ENCODE assay signal across 8 cellular contexts in the genomic region with DNA sequence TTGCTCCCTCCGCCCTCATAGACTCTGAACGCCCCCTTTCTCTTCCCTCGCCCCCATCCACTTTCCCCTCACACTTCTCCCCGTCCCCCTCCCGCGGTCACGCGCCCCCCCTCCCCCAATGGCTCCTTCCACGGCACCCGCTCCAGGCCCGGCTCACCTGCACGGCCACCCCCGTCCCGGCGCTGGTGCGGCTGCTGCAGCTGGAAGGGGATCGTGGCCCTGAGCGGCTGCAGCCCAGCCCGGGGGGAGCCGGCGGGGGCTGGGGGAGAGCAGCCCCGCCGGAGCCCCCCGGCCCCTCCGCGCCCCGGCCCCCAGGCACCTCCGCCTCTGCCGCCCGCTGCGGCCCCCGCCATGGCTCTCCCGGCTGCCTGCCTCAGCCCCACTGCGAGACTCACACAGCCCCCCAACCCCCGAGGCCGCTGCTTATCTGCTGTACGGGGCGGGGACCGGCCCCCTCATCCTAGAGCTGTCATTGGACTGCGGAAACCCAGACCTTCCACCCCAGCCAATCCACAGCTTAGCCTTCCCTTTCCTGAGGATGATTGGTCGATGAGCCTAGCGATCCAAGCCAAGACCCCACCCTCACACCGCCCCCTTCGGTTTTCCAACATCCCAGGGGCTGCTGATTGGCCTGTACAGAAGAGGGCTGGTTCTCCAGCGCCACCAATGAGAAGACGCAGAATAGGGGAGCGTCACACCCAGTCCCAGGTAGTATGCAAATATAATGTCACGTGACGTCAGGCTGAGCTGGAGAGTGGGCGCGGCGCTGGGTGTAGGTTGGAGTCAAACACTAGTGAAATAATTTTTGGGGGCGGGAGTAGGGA. TPM values are rescaled to one million over a fixed set of nuclear protein-coding genes. Genes with fewer than 3 reads are reported as not detected.
DNase-seq lines count a peak whose midpoint lies in the region; ATAC-seq, FAIRE-seq and TF ChIP-seq lines count a peak whose summit lies in the region.

A gene with protein sequence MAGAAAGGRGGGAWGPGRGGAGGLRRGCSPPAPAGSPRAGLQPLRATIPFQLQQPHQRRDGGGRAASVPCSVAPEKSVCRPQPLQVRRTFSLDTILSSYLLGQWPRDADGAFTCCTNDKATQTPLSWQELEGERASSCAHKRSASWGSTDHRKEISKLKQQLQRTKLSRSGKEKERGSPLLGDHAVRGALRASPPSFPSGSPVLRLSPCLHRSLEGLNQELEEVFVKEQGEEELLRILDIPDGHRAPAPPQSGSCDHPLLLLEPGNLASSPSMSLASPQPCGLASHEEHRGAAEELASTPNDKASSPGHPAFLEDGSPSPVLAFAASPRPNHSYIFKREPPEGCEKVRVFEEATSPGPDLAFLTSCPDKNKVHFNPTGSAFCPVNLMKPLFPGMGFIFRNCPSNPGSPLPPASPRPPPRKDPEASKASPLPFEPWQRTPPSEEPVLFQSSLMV (minus strand): TSS at position 397 of the 824 bp plus-strand sequence. CDS start 44 bp downstream, at position 353.

- FAIRE-seq in GM19239 (lab: Jason Lieb, UNC) = peak; percentile 99

- H3K4me1 ChIP-seq in BE2C = no peaks in the 10 kb centered on the region

- no peak for TF ChIP-seq CTCF in BE2C (IDR thresholded peaks at IDR 0.05; ENCODE audit: low read depth, low read length)
- no peak for TF ChIP-seq CTCF in choroid plexus epithelial cell (conservative IDR thresholded peaks at IDR 0.05; ENCODE audit: low read depth, low read length)

- peak within 1 kb of the TSS; percentile 80 for H3K4me3 ChIP-seq in BE2C (ENCODE audit: low read depth, low read length)
- H3K4me3 ChIP-seq in choroid plexus epithelial cell (ENCODE audit: low read depth, low read length) = peak within 1 kb of the TSS; percentile 65

- ATAC-seq in HG03442 (IDR thresholded peaks at IDR 0.05; ENCODE audit: unreplicated experiment) = peak; percentile 91

- H3K9me3 ChIP-seq in BE2C = no peaks in the 10 kb centered on the region

- H3K36me3 ChIP-seq in BE2C = no peaks in the 10 kb centered on the region

- H3K27me3 ChIP-seq in BE2C = no peaks in the 10 kb centered on the region; the same call in 1 of the 2 replicates

- DNase-seq in BE2C = peak; percentile 98
- peak; percentile 97 for DNase-seq in GM19239 (ENCODE audit: insufficient read length, low spot score)
- peak; percentile 99 to 100 for DNase-seq in NCI-H524 (lab: John Stamatoyannopoulos, UW)
- peak; percentile 90 for DNase-seq in activated CD4-positive, alpha-beta T cell treated with anti-CD3 and anti-CD28 coated beads for 24 hours (ENCODE audit: low read depth in 2 of 2)
- peak; percentile 99 for DNase-seq in choroid plexus epithelial cell (ENCODE audit: low read depth)
- peak; percentile 98 for DNase-seq in kidney glomerular epithelial cell (lab: John Stamatoyannopoulos, UW)
- DNase-seq in stimulated activated CD4-positive, alpha-beta T cell treated with anti-CD3 and anti-CD28 coated beads, Interleukin-1b, Interleukin-23, amount 100 ng/mL, for 1 hour (ENCODE audit: low read depth in 2 of 2) = peak; percentile 84 to 92

RNA-seq across cellular contexts. Expression of the gene that starts here (rescaled TPM):
- polyA plus RNA-seq in BE2C (2012; ENCODE audit: insufficient read depth, insufficient read length, low read depth) = 17.0 TPM

Comparison
In these comparisons a context has a peak if more than half of its experiments do, and no peak if none do; other contexts are left out.
1. Peak in every context shown above with its lines: DNase-seq, ATAC-seq and H3K4me3 ChIP-seq.